In genomic region chr22:41256898-41257260, GRCh38 we compare ENCODE assay signal across 1 cellular context.
TF ChIP-seq lines count a peak whose summit lies in the region.

No MANE protein-coding gene starts in this region.

TF ChIP-seq in A549, 52 proteins besides CTCF, POLR2A, EP300 and RAD21:
- TF ChIP-seq REST (IDR thresholded peaks at IDR 0.05) = no peak
- no peak for TF ChIP-seq CBX8 (IDR thresholded peaks at IDR 0.05)
- TF ChIP-seq ZC3H11A (IDR thresholded peaks at IDR 0.05) = no peak
- no peak for TF ChIP-seq HOXA7 (CRISPR knock-in tag; IDR thresholded peaks at IDR 0.05)
- no peak for TF ChIP-seq KDM1A (IDR thresholded peaks at IDR 0.05; ENCODE audit: low read depth)
- TF ChIP-seq FOXS1 (CRISPR knock-in tag; IDR thresholded peaks at IDR 0.05) = no peak
- TF ChIP-seq CHD2 (IDR thresholded peaks at IDR 0.05; ENCODE audit: low read length, partially characterized antibody) = no peak
- no peak for TF ChIP-seq FOSB (CRISPR knock-in tag; IDR thresholded peaks at IDR 0.05)
- TF ChIP-seq HOXB5 (CRISPR knock-in tag; IDR thresholded peaks at IDR 0.05) = no peak
- no peak for TF ChIP-seq NR3C1 (IDR thresholded peaks at IDR 0.05)
- no peak for TF ChIP-seq TFCP2L1 (CRISPR knock-in tag; IDR thresholded peaks at IDR 0.05)
- TF ChIP-seq RCOR1 (IDR thresholded peaks at IDR 0.05; ENCODE audit: low read depth, low read length) = no peak
- TF ChIP-seq MAFK (IDR thresholded peaks at IDR 0.05; ENCODE audit: partially characterized antibody) = no peak
- no peak for TF ChIP-seq MYC (IDR thresholded peaks at IDR 0.05; ENCODE audit: borderline replicate concordance, low read length)
- TF ChIP-seq ESRRA (IDR thresholded peaks at IDR 0.05; ENCODE audit: borderline replicate concordance, low read length) = no peak
